ENCODE assay signal across 8 cellular contexts in genomic region chr9:33025572-33026347, GRCh38. TPM values are rescaled to one million over a fixed set of nuclear protein-coding genes. Genes with fewer than 3 reads are reported as not detected.
DNase-seq lines count a peak whose midpoint lies in the region; ATAC-seq, FAIRE-seq and TF ChIP-seq lines count a peak whose summit lies in the region.

No MANE protein-coding gene starts in this region.

- H3K4me3 Mint-ChIP-seq in Calu3 (ENCODE audit: low read depth, unreplicated experiment), result peak overlapping the region; percentile 77
- peak overlapping the region; percentile 95 to 97 (median 96) for H3K4me3 Mint-ChIP-seq in IgD-negative memory B cell
- peak overlapping the region; percentile 95 for H3K4me3 Mint-ChIP-seq in activated naive CD4-positive, alpha-beta T cell treated with anti-CD3 and anti-CD28 coated beads for 36 hours
- H3K4me3 Mint-ChIP-seq in glutamatergic neuron (ENCODE audit: unreplicated experiment), result peak overlapping the region; percentile 98

- TF ChIP-seq CTCF in Calu3 (IDR thresholded peaks at IDR 0.05; ENCODE audit: unreplicated experiment), result no peak
- TF ChIP-seq CTCF in glutamatergic neuron (IDR thresholded peaks at IDR 0.05; ENCODE audit: partially characterized antibody, unreplicated experiment), result no peak
- TF ChIP-seq CTCF in pancreas (IDR thresholded peaks at IDR 0.05), result no peak
- no peak for TF ChIP-seq CTCF in tibial artery (IDR thresholded peaks at IDR 0.05)

- no peaks in the 10 kb centered on the region for H3K27me3 ChIP-seq in SJSA1 (replicated peaks)
- no peaks in the 10 kb centered on the region for H3K27me3 ChIP-seq in pancreas
- no peaks in the 10 kb centered on the region for H3K27me3 ChIP-seq in tibial artery

- DNase-seq in Calu3 (peak; percentile 61), SJSA1 (ENCODE audit: low read depth in 1 of 2, low spot score in 2 of 2) (peak; percentile 42 to 51), glutamatergic neuron (peak; percentile 82), pancreas (peak; percentile 62 to 86 (median 70)), tibial artery (peak; percentile 49 to 73)
- peak; percentile 86 for DNase-seq in activated naive CD4-positive, alpha-beta T cell treated with anti-CD3 and anti-CD28 coated beads for 36 hours

- 0 to 2% methylated on average over 25 to 36 of the region's 36 CpGs for WGBS in pancreas, 2 donors

- no peaks in the 10 kb centered on the region for H3K9me3 Mint-ChIP-seq in Calu3 (ENCODE audit: low read depth, unreplicated experiment)
- no peaks in the 10 kb centered on the region for H3K9me3 Mint-ChIP-seq in IgD-negative memory B cell
- no peaks in the 10 kb centered on the region for H3K9me3 Mint-ChIP-seq in activated naive CD4-positive, alpha-beta T cell treated with anti-CD3 and anti-CD28 coated beads for 36 hours
- peaks cover 11% of the 10 kb centered on the region for H3K9me3 Mint-ChIP-seq in glutamatergic neuron (ENCODE audit: unreplicated experiment)

- H3K4me1 ChIP-seq in SJSA1 (replicated peaks) (peaks cover 5% of the 10 kb centered on the region), pancreas (peaks cover 8 to 44% (median 40%) of the 10 kb centered on the region in 3 donors), tibial artery (peaks cover 0 to 49% (median 23%) of the 10 kb centered on the region in 4 donors)

- intact Hi-C loops in Calu3 (cut with micrococcal nuclease; ENCODE audit: unreplicated experiment) (no loop called here), pancreas (cut with DNase I) (no loop called here), tibial artery (cut with DNase I; ENCODE audit: low total_unique reads) (no loop called here)
- intact Hi-C loops in activated naive CD4-positive, alpha-beta T cell treated with anti-CD3 and anti-CD28 coated beads for 36 hours (cut with micrococcal nuclease), result loop anchor here (1.0 to 2.0 kb wide), 14 partner anchors 19 to 641 kb away; partner anchors contain the start of genes ACO1, APTX, AQP3 and B4GALT1

- H3K36me3 ChIP-seq in SJSA1, result peaks cover 56% of the 10 kb centered on the region
- peaks cover 0 to 6% (median 3%) of the 10 kb centered on the region in 3 donors for H3K36me3 ChIP-seq in pancreas
- peaks cover 10 to 28% (median 26%) of the 10 kb centered on the region in 3 donors for H3K36me3 ChIP-seq in tibial artery

- H3K4me3 ChIP-seq in SJSA1, result peak overlapping the region; percentile 97
- peak overlapping the region; percentile 79 to 100 (median 100) for H3K4me3 ChIP-seq in pancreas
- H3K4me3 ChIP-seq in tibial artery, result peak overlapping the region; percentile 67 to 78

- H3K27ac Mint-ChIP-seq in Calu3 (ENCODE audit: unreplicated experiment) (peak overlapping the region; percentile 77), IgD-negative memory B cell (peak overlapping the region; percentile 96 to 97 (median 96)), glutamatergic neuron (ENCODE audit: unreplicated experiment) (peak overlapping the region; percentile 97)
- peak overlapping the region; percentile 94 for H3K27ac Mint-ChIP-seq in activated naive CD4-positive, alpha-beta T cell treated with anti-CD3 and anti-CD28 coated beads for 36 hours

- H3K27ac ChIP-seq in SJSA1, result peak overlapping the region; percentile 97
- H3K27ac ChIP-seq in pancreas, result peak overlapping the region; percentile 95 to 100 (median 98)
- H3K27ac ChIP-seq in tibial artery, result peak overlapping the region; percentile 87 to 96

- ATAC-seq in GM21528 (IDR thresholded peaks at IDR 0.05; ENCODE audit: low FRiP score, unreplicated experiment), result peak; percentile 44
- peak; percentile 51 to 80 (median 70) for ATAC-seq in pancreas

- H3K27me3 Mint-ChIP-seq in Calu3 (ENCODE audit: unreplicated experiment) (no peaks in the 10 kb centered on the region), IgD-negative memory B cell (no peaks in the 10 kb centered on the region), glutamatergic neuron (ENCODE audit: unreplicated experiment) (peaks cover 5% of the 10 kb centered on the region)
- H3K27me3 Mint-ChIP-seq in activated naive CD4-positive, alpha-beta T cell treated with anti-CD3 and anti-CD28 coated beads for 36 hours (ENCODE audit: low read depth), result no peaks in the 10 kb centered on the region

- BruUV-seq in Calu3 (replicated peaks; lab: Mats Ljungman, UMichigan), result no TSS peak

- H3K9me3 ChIP-seq in SJSA1 (replicated peaks) (no peaks in the 10 kb centered on the region), pancreas (no peaks in the 10 kb centered on the region), tibial artery (no peaks in the 10 kb centered on the region)

- FAIRE-seq in pancreas (lab: Jason Lieb, UNC), result no peak

- H3K36me3 Mint-ChIP-seq in Calu3 (ENCODE audit: insufficient read depth, unreplicated experiment), result peaks cover 72% of the 10 kb centered on the region
- H3K36me3 Mint-ChIP-seq in IgD-negative memory B cell, result peaks cover under 1% of the 10 kb centered on the region
- H3K36me3 Mint-ChIP-seq in activated naive CD4-positive, alpha-beta T cell treated with anti-CD3 and anti-CD28 coated beads for 36 hours (ENCODE audit: low read depth), result peaks cover 53% of the 10 kb centered on the region
- H3K36me3 Mint-ChIP-seq in glutamatergic neuron (ENCODE audit: unreplicated experiment), result no peaks in the 10 kb centered on the region

- CTCF ChIA-PET in Calu3 (lab: Charles Lee), result no interaction called here
- CTCF ChIA-PET in activated naive CD4-positive, alpha-beta T cell treated with anti-CD3 and anti-CD28 coated beads for 36 hours (lab: Charles Lee), result interaction anchor here (0.6 kb wide), 1 partner anchor 130 kb away, joined by 3 read pairs; no protein-coding TSS in a partner anchor

- peaks cover 31% of the 10 kb centered on the region for H3K4me1 Mint-ChIP-seq in Calu3 (ENCODE audit: low read depth, unreplicated experiment)
- peaks cover 39 to 52% (median 51%) of the 10 kb centered on the region in 3 donors for H3K4me1 Mint-ChIP-seq in IgD-negative memory B cell
- H3K4me1 Mint-ChIP-seq in activated naive CD4-positive, alpha-beta T cell treated with anti-CD3 and anti-CD28 coated beads for 36 hours (ENCODE audit: low read depth), result peaks cover 73% of the 10 kb centered on the region
- H3K4me1 Mint-ChIP-seq in glutamatergic neuron (ENCODE audit: low read depth, unreplicated experiment), result peaks cover 10% of the 10 kb centered on the region

RNA-seq across cellular contexts. Expression of gene DNAJA1, which starts 0.7 kb away (rescaled TPM):
- 186 and 194 TPM in 2 replicates for total RNA-seq in Calu3 (2022)
- polyA plus RNA-seq in IgD-negative memory B cell, result 77.1 TPM
- 142 and 143 TPM in 2 replicates for total RNA-seq in SJSA1 (2014; rRNA removed; shearing (Covaris generic))
- 100 to 1,000 TPM; 110 to 120 TPM for total RNA-seq in activated naive CD4-positive, alpha-beta T cell treated with anti-CD3 and anti-CD28 coated beads for 36 hours
- total RNA-seq in glutamatergic neuron (ENCODE audit: unreplicated experiment), result 249 TPM
- total RNA-seq in pancreas, result 10 to 100 TPM; 25.1 to 65.5 (median 34.4) TPM
- polyA plus RNA-seq in pancreas, result 10 to 100 TPM; 21.2 to 48.2 TPM

RNA-seq across cellular contexts. Expression of gene APTX, which starts 24.3 kb away (rescaled TPM):
- total RNA-seq in Calu3 (2022) (22.7 and 26.6 TPM in 2 replicates), glutamatergic neuron (ENCODE audit: unreplicated experiment) (41.9 TPM), pancreas (10 to 100 TPM in 5 of 6 donors, 1 to 10 TPM in 1; 8.2 to 13.1 (median 11.8) TPM)
- polyA plus RNA-seq in IgD-negative memory B cell (21.3 TPM), pancreas (10 to 100 TPM; 20.9 to 23.9 TPM)
- total RNA-seq in SJSA1 (2014; rRNA removed; shearing (Covaris generic)), result 36.6 and 48.7 TPM in 2 replicates
- 10 to 100 TPM; 41.8 to 42.0 TPM for total RNA-seq in activated naive CD4-positive, alpha-beta T cell treated with anti-CD3 and anti-CD28 coated beads for 36 hours

RNA-seq across cellular contexts. Expression of gene SMU1, which starts 50.7 kb away (rescaled TPM):
- 12.3 and 13.4 TPM in 2 replicates for total RNA-seq in Calu3 (2022)
- 19.3 TPM for polyA plus RNA-seq in IgD-negative memory B cell
- total RNA-seq in SJSA1 (2014; rRNA removed; shearing (Covaris generic)), result 12.9 and 17.0 TPM in 2 replicates
- 10 to 100 TPM; 23.7 to 23.9 TPM for total RNA-seq in activated naive CD4-positive, alpha-beta T cell treated with anti-CD3 and anti-CD28 coated beads for 36 hours
- 19.6 TPM for total RNA-seq in glutamatergic neuron (ENCODE audit: unreplicated experiment)
- total RNA-seq in pancreas, result 10 to 100 TPM in 1 of 6 donors, 1 to 10 TPM in 5; 4.5 to 10.3 (median 7.0) TPM
- 1 to 10 TPM; 3.5 to 6.5 TPM for polyA plus RNA-seq in pancreas

Comparison
In these comparisons a context has a peak if more than half of its experiments do, and no peak if none do; other contexts are left out.
1. Peak in every context shown above with its lines: DNase-seq, ATAC-seq, H3K4me3 ChIP-seq and H3K27ac ChIP-seq.